9 cellular contexts compared by ENCODE assay signal in the genomic region with DNA sequence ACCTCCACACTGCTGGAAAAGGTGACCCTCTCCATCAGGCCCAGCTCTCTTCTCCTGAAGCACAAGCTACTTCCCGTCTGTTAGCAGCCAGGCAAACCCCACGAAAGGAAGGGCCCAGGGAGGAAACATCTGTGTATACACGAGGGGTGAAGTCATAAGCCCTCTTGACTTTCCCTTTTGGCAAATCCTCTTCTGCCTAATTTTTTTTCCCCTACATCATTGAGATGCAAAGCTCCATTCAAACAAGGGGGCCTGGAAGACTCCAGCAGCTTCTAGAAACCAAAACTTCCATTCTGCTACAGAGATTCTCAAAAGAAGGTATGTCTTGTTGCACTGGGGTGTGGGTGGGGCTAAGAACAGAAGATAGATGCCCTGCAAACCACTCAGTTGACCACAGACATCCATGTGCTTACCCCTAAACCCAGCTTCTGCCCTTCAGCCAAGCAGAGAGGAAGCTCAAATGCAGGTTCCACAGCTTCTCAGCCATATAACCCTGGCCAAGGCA.
A peak's percentile ranks its signal among the peaks of the same experiment; 100 is the strongest.
DNase-seq lines count a peak whose midpoint lies in the region; ATAC-seq, FAIRE-seq and TF ChIP-seq lines count a peak whose summit lies in the region.
"Had no signal": no experiment of that assay in that cellular context is flagged by ENCODE, and none has a peak within 500 bp of the region (broad histone marks: within the 10 kb centered on the region; RNA-seq: fewer than 3 reads in every experiment).

No MANE protein-coding gene starts in this region.

- H3K79me2 ChIP-seq in HepG2 (ENCODE audit: insufficient read depth, low read length), result no peaks in the 10 kb centered on the region

- POLR2A ChIA-PET in HepG2 (lab: Yijun Ruan, JAX), result no interaction called here

- H3K4me1 ChIP-seq in esophagus (ENCODE audit: control insufficient read depth in 2 of 2, insufficient read depth in 2 of 2, low read length in 1 of 2) (peaks cover 0 to 5% of the 10 kb centered on the region in 2 donors), stomach (peaks cover 0 to 27% (median 0%) of the 10 kb centered on the region in 4 donors), HepG2 (ENCODE audit: insufficient read depth, low read length) (peaks cover 18% of the 10 kb centered on the region)

- H3K4me2 ChIP-seq in HepG2 (ENCODE audit: low read depth, low read length), result no peak overlapping the region

- TF ChIP-seq EP300 in stomach (IDR thresholded peaks at IDR 0.05) (no peak), HepG2 (IDR thresholded peaks at IDR 0.05; ENCODE audit: low read depth in 2 of 2, low read length in 2 of 2) (no peak), HepG2 (CRISPR knock-in tag; IDR thresholded peaks at IDR 0.05; ENCODE audit: borderline replicate concordance) (no peak)

- no peaks in the 10 kb centered on the region for H3K9me3 ChIP-seq in esophagus (ENCODE audit: control insufficient read depth in 2 of 2, insufficient read depth in 1 of 2, low read depth in 1 of 2, low read length in 1 of 2)
- no peaks in the 10 kb centered on the region for H3K9me3 ChIP-seq in stomach
- H3K9me3 ChIP-seq in HepG2 (ENCODE audit: low read length), result no peaks in the 10 kb centered on the region

- no peak for FAIRE-seq in HepG2 (lab: Jason Lieb, UNC)

- 39 to 57% methylated on average over 3 of the region's 3 CpGs for WGBS in esophagus, 2 donors
- 11 to 52% (median 48%) methylated on average over 3 of the region's 3 CpGs for WGBS in stomach, 5 donors
- 20% methylated on average over 3 of the region's 3 CpGs for WGBS in HepG2 (ENCODE audit: low lambda C conversion rate)

- TF ChIP-seq POLR2A in GM19193 (IDR thresholded peaks at IDR 0.05; ENCODE audit: extremely low read depth, insufficient read depth, insufficient read length) (peak; percentile 59), stomach (IDR thresholded peaks at IDR 0.05) (no peak), HepG2 (IDR thresholded peaks at IDR 0.05; ENCODE audit: insufficient read depth in 1 of 2, low read depth in 2 of 2, low read length in 2 of 2) (no peak)

- TF ChIP-seq CTCF in stomach (IDR thresholded peaks at IDR 0.05), result no peak
- no peak for TF ChIP-seq CTCF in HepG2 (CRISPR knock-in tag; IDR thresholded peaks at IDR 0.05)

- TF ChIP-seq RAD21 in HepG2 (CRISPR knock-in tag; IDR thresholded peaks at IDR 0.05), result no peak

- ATAC-seq in HG03432 (IDR thresholded peaks at IDR 0.05; ENCODE audit: unreplicated experiment) (peak; percentile 43), HepG2 (no peak)

- no peak overlapping the region for H2AFZ ChIP-seq in HepG2 (ENCODE audit: low read length)

- DNase-seq in stomach, result no peak
- no peak for DNase-seq in HepG2 (ENCODE audit: low spot score)
- no peak for DNase-seq in NCI-H146 (lab: John Stamatoyannopoulos, UW)
- DNase-seq in RPMI8226, result no peak
- no peak for DNase-seq in EL
- DNase-seq: HFFc6 had no signal

- H3K27ac ChIP-seq in esophagus (ENCODE audit: low read depth in 2 of 2, low read length in 1 of 2), result peak overlapping the region; percentile 20 to 69
- peak overlapping the region in 4 of 5 donors; percentile 56 to 72 (median 62) for H3K27ac ChIP-seq in stomach
- no peak overlapping the region for H3K27ac ChIP-seq in HepG2 (ENCODE audit: extremely low read length, insufficient read depth, low read length)

- in situ Hi-C loops in HepG2 (cut with HindIII; ENCODE audit: extremely low pct_ligation_motif_present, low pct_unique_long_range_greater_than_20kb), result no loop called here

- H4K20me1 ChIP-seq in HepG2 (ENCODE audit: insufficient read depth, low read length), result no peaks in the 10 kb centered on the region

- intact Hi-C loops in stomach (cut with DNase I; ENCODE audit: low total_unique reads) (no loop called here), HepG2 (cut with micrococcal nuclease; ENCODE audit: unreplicated experiment) (no loop called here)

- H3K9ac ChIP-seq in HepG2 (ENCODE audit: insufficient read depth, low read depth, low read length), result no peak overlapping the region

- BruUV-seq in HepG2 (replicated peaks; lab: Mats Ljungman, UMichigan), result no TSS peak

- H3K27me3 ChIP-seq in esophagus (ENCODE audit: control insufficient read depth in 1 of 2, insufficient read depth in 2 of 2, low read length in 2 of 2) (no peaks in the 10 kb centered on the region), stomach (no peaks in the 10 kb centered on the region), HepG2 (ENCODE audit: control insufficient read depth in 1 of 2, insufficient read depth in 2 of 2, low read length in 2 of 2) (peaks cover 7 to 37% of the 10 kb centered on the region in 2 experiments; a peak in 4 of 5 replicates)

- H3K36me3 ChIP-seq in esophagus (ENCODE audit: control insufficient read depth in 2 of 2, insufficient read depth in 2 of 2, low read length in 1 of 2) (no peaks in the 10 kb centered on the region), stomach (no peaks in the 10 kb centered on the region), HepG2 (replicated peaks in 1 of 2; ENCODE audit: control insufficient read depth in 1 of 2, insufficient read depth in 2 of 2, low read length in 2 of 2) (no peaks in the 10 kb centered on the region)

- H3K4me3 ChIP-seq in esophagus (ENCODE audit: low read depth in 1 of 2, low read length in 2 of 2) (no peak overlapping the region), stomach (no peak overlapping the region), HepG2 (replicated peaks in 1 of 3; ENCODE audit: insufficient read depth in 1 of 3, low read depth in 2 of 3, low read length in 3 of 3) (no peak overlapping the region)

- CTCF ChIA-PET in HepG2 (lab: Yijun Ruan, JAX; ENCODE audit: low intra/inter-chr PET ratio, low total read pairs), result no interaction called here

TF ChIP-seq in HepG2, 621 proteins besides CTCF, POLR2A, EP300 and RAD21:
- TF ChIP-seq ARNTL (CRISPR knock-in tag; IDR thresholded peaks at IDR 0.05) (no peak), NCOA2 (CRISPR knock-in tag; IDR thresholded peaks at IDR 0.05) (no peak), NFE2L1 (CRISPR knock-in tag; IDR thresholded peaks at IDR 0.05; ENCODE audit: borderline replicate concordance) (no peak), SNAI1 (CRISPR knock-in tag; IDR thresholded peaks at IDR 0.05; ENCODE audit: borderline replicate concordance) (no peak), MEIS1 (CRISPR knock-in tag; IDR thresholded peaks at IDR 0.05; ENCODE audit: borderline replicate concordance) (no peak), SP140L (CRISPR knock-in tag; IDR thresholded peaks at IDR 0.05; ENCODE audit: borderline replicate concordance) (no peak), MED1 (CRISPR knock-in tag; IDR thresholded peaks at IDR 0.05) (no peak), ZBTB7B (CRISPR knock-in tag; IDR thresholded peaks at IDR 0.05) (no peak), ZNF564 (CRISPR knock-in tag; IDR thresholded peaks at IDR 0.05) (no peak), ZNF121 (CRISPR knock-in tag; IDR thresholded peaks at IDR 0.05) (no peak)
- TF ChIP-seq, protein P1, sequence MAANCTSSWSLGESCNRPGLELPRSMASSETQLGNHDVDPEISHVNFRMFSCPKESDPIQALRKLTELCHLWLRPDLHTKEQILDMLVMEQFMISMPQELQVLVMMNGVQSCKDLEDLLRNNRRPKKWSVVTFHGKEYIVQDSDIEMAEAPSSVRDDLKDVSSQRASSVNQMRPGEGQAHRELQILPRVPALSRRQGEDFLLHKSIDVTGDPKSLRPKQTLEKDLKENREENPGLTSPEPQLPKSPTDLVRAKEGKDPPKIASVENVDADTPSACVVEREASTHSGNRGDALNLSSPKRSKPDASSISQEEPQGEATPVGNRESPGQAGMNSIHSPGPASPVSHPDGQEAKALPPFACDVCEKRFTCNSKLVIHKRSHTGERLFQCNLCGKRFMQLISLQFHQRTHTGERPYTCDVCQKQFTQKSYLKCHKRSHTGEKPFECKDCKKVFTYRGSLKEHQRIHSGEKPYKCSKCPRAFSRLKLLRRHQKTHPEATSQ (CRISPR knock-in tag; IDR thresholded peaks at IDR 0.05; ENCODE audit: borderline replicate concordance), result no peak
